Comparison of ENCODE assay signal across 19 cellular contexts in genomic region chr13:90926459-90926858, GRCh38.
DNase-seq lines count a peak whose midpoint lies in the region; ATAC-seq and TF ChIP-seq lines count a peak whose summit lies in the region.
"Had no signal": no experiment of that assay in that cellular context is flagged by ENCODE, and none has a peak within 500 bp of the region (broad histone marks: within the 10 kb centered on the region; RNA-seq: fewer than 3 reads in every experiment).

No MANE protein-coding gene starts in this region.

- H2BK15ac ChIP-seq in mesenchymal stem cell (ENCODE audit: low read depth, poor library complexity, severe bottlenecking) = no peak overlapping the region

- H3K9me3 ChIP-seq in body of pancreas (no peaks in the 10 kb centered on the region), mesenchymal stem cell (ENCODE audit: control insufficient read depth, low read length) (peaks cover 3% of the 10 kb centered on the region)
- H3K9me3 ChIP-seq: MG63, SJCRH30 had no signal

- H3K79me1 ChIP-seq in mesenchymal stem cell (replicated peaks; ENCODE audit: low read length, poor library complexity, severe bottlenecking) = no peaks in the 10 kb centered on the region

- peaks cover 21% of the 10 kb centered on the region for H3K9me3 Mint-ChIP-seq in HFFc6

- no peaks in the 10 kb centered on the region for H3K4me1 Mint-ChIP-seq in HFFc6 (ENCODE audit: low read depth)
- H3K4me1 Mint-ChIP-seq: CD4-positive, alpha-beta memory T cell had no signal

- no peak overlapping the region for H3K27ac Mint-ChIP-seq in HFFc6
- H3K27ac Mint-ChIP-seq: CD4-positive, alpha-beta memory T cell had no signal

- TF ChIP-seq CTCF in body of pancreas (IDR thresholded peaks at IDR 0.05) (no peak), HFFc6 (IDR thresholded peaks at IDR 0.05) (no peak)

- H3K4me3 ChIP-seq in body of pancreas = no peak overlapping the region
- no peak overlapping the region for H3K4me3 ChIP-seq in mesenchymal stem cell (ENCODE audit: insufficient read depth in 1 of 2, low read depth in 1 of 2, low read length in 2 of 2)
- H3K4me3 ChIP-seq: GM23248, MG63, SJCRH30 had no signal

- H3K27ac ChIP-seq in body of pancreas (no peak overlapping the region), mesenchymal stem cell (ENCODE audit: low read length, poor library complexity, severe bottlenecking) (peak overlapping the region; percentile 87)
- H3K27ac ChIP-seq: GM23248, SJCRH30 had no signal

- no peak overlapping the region for H3K23ac ChIP-seq in mesenchymal stem cell (ENCODE audit: low read length in 2 of 2)

- no peak overlapping the region for H2AK5ac ChIP-seq in mesenchymal stem cell (ENCODE audit: low read length, severe bottlenecking)

- ATAC-seq in body of pancreas (peak; percentile 45), HG02852 (IDR thresholded peaks at IDR 0.05; ENCODE audit: unreplicated experiment) (no peak), GM19397 (IDR thresholded peaks at IDR 0.05; ENCODE audit: unreplicated experiment) (no peak)

- H3K27me3 Mint-ChIP-seq in HFFc6 (ENCODE audit: insufficient read depth) = peaks cover 1% of the 10 kb centered on the region; the same call in 1 of the 2 replicates
- H3K27me3 Mint-ChIP-seq: CD4-positive, alpha-beta memory T cell had no signal

- 2 to 19% methylated on average over 2 of the region's 2 CpGs for WGBS in body of pancreas, 2 donors
- 26% methylated on average over 2 of the region's 2 CpGs for WGBS in mesenchymal stem cell

- peak; percentile 66 for DNase-seq in ACHN
- peak; percentile 11 for DNase-seq in NCI-H82 treated with DMSO at 0.1 percent for 48 hours (lab: John Stamatoyannopoulos, UW; ENCODE audit: unreplicated experiment)
- peak in 2 of 4 donors; percentile 20 to 40 for DNase-seq in body of pancreas
- DNase-seq in mesenchymal stem cell = peak; percentile 66
- DNase-seq in HFFc6 = no peak
- DNase-seq in iPS-NIHi7 (ENCODE audit: extremely low spot score) = no peak
- DNase-seq: CD4-positive, alpha-beta memory T cell; DND-41; GM23248; Karpas-422; MG63; NCI-H1092; NCI-H1694; NCI-H226; NCI-H526; NK-92 treated with Interleukin-12 subunit alpha and Interleukin-12 subunit beta, amount 100 ng/mL, for 24 hours; SJCRH30 had no signal

- no peak overlapping the region for H2AFZ ChIP-seq in mesenchymal stem cell (ENCODE audit: low read depth, low read length)
- H2AFZ ChIP-seq: GM23248 had no signal

- H2BK12ac ChIP-seq in mesenchymal stem cell (ENCODE audit: low read length in 2 of 2) = no peak overlapping the region

- H3K14ac ChIP-seq in mesenchymal stem cell (ENCODE audit: low read length in 2 of 2) = no peak overlapping the region

- H3K4me2 ChIP-seq in mesenchymal stem cell (ENCODE audit: low read length, poor library complexity, severe bottlenecking) = no peak overlapping the region

- no peak overlapping the region for H2BK5ac ChIP-seq in mesenchymal stem cell (ENCODE audit: low read depth, low read length, poor library complexity, severe bottlenecking)

- intact Hi-C loops in body of pancreas (cut with DNase I) = no loop called here

- H3K4me3 Mint-ChIP-seq in HFFc6 = no peak overlapping the region
- H3K4me3 Mint-ChIP-seq: CD4-positive, alpha-beta memory T cell had no signal

- no peaks in the 10 kb centered on the region for H3K36me3 ChIP-seq in body of pancreas (replicated peaks in 1 of 2; ENCODE audit: insufficient read depth in 1 of 2, low read depth in 2 of 2)
- H3K36me3 ChIP-seq in mesenchymal stem cell (ENCODE audit: control insufficient read depth in 1 of 2, insufficient read depth in 2 of 2, low read depth in 1 of 2, low read length in 2 of 2) = no peaks in the 10 kb centered on the region
- H3K36me3 ChIP-seq: MG63, SJCRH30 had no signal

- H3K4me1 ChIP-seq in body of pancreas (peaks cover 10% of the 10 kb centered on the region), mesenchymal stem cell (ENCODE audit: control insufficient read depth, insufficient read depth, low read depth, low read length) (peaks cover 5% of the 10 kb centered on the region)
- H3K4me1 ChIP-seq: SJCRH30 had no signal

- no peak for TF ChIP-seq POLR2A in body of pancreas (IDR thresholded peaks at IDR 0.05)

- no peak overlapping the region for H4K8ac ChIP-seq in mesenchymal stem cell (ENCODE audit: low read length)

- no peak overlapping the region for H2BK120ac ChIP-seq in mesenchymal stem cell (ENCODE audit: low read depth, low read length)

- no peaks in the 10 kb centered on the region; the same call in 1 of the 2 replicates for H3K36me3 Mint-ChIP-seq in HFFc6 (ENCODE audit: low read depth)
- H3K36me3 Mint-ChIP-seq: CD4-positive, alpha-beta memory T cell had no signal

- no peak overlapping the region for H4K91ac ChIP-seq in mesenchymal stem cell (ENCODE audit: low read length)

- no peak overlapping the region for H3K4ac ChIP-seq in mesenchymal stem cell (ENCODE audit: low read depth in 1 of 2, low read length in 2 of 2)

- H3K27me3 ChIP-seq in body of pancreas = no peaks in the 10 kb centered on the region
- H3K27me3 ChIP-seq in mesenchymal stem cell (ENCODE audit: control insufficient read depth in 1 of 2, insufficient read depth in 1 of 2, low read length in 2 of 2) = no peaks in the 10 kb centered on the region
- H3K27me3 ChIP-seq: MG63, SJCRH30 had no signal

- in situ Hi-C loops in ACHN (cut with HindIII; ENCODE audit: low pct_ligation_motif_present, low pct_unique_long_range_greater_than_20kb, low sequenced_read_pairs) = no loop called here

- H3K18ac ChIP-seq in mesenchymal stem cell (ENCODE audit: low read depth in 1 of 2, low read length in 2 of 2) = no peak overlapping the region

- H3K9ac ChIP-seq in mesenchymal stem cell (ENCODE audit: low read length) = no peak overlapping the region
- H3K9ac ChIP-seq: GM23248 had no signal

Comparison
In these comparisons a context has a peak if more than half of its experiments do, and no peak if none do; other contexts are left out.
1. DNase-seq: peak in ACHN (single experiment), NCI-H82 treated with DMSO at 0.1 percent for 48 hours (single experiment) and mesenchymal stem cell (single experiment); none in HFFc6 (single experiment) and iPS-NIHi7 (single experiment).